Comparison of ENCODE assay signal across 15 cellular contexts in the genomic region with DNA sequence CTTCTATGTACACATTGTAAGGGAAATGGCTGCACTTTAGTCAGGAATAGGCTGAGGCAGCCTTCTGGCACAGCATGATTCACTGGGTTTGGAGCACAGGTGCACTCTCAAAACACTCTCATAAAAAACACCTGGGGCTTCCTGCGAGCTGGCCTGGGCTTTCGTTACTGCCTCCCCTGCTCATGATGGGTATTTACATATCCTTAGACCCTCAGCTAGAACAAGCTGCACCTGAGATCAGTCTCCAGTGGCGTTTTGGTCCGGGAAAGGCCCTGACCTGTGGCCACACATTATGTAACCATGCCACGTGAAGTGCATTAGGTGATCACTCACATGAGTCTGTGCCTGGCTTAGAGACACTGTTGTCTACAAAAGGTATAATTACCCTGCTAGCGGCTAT.
DNase-seq lines count a peak whose midpoint lies in the region; ATAC-seq, FAIRE-seq and TF ChIP-seq lines count a peak whose summit lies in the region.
"Had no signal": no experiment of that assay in that cellular context is flagged by ENCODE, and none has a peak within 500 bp of the region (broad histone marks: within the 10 kb centered on the region; RNA-seq: fewer than 3 reads in every experiment).

No MANE protein-coding gene starts in this region.

- ATAC-seq in GM18867 (IDR thresholded peaks at IDR 0.05; ENCODE audit: unreplicated experiment), result no peak
- no peak for ATAC-seq in GM21360 (IDR thresholded peaks at IDR 0.05; ENCODE audit: unreplicated experiment)
- no peak for ATAC-seq in GM18505 (IDR thresholded peaks at IDR 0.05; ENCODE audit: unreplicated experiment)

- no peak for TF ChIP-seq RAD21 in H1 (IDR thresholded peaks at IDR 0.05 in 1 of 2, conservative IDR thresholded peaks at IDR 0.05 in 1 of 2; ENCODE audit: low read depth in 2 of 2, low read length in 2 of 2)

- no peak overlapping the region for H2BK12ac ChIP-seq in H1 (ENCODE audit: low read depth, low read length)

- H3K4me1 ChIP-seq in MM.1S (ENCODE audit: low read length), result peaks cover 55% of the 10 kb centered on the region
- no peaks in the 10 kb centered on the region for H3K4me1 ChIP-seq in H1 (replicated peaks in 1 of 4; ENCODE audit: control insufficient read depth in 3 of 4, insufficient read depth in 4 of 4, low read length in 3 of 4)

- H3K23me2 ChIP-seq in H1 (ENCODE audit: low read depth, low read length), result no peaks in the 10 kb centered on the region

- H2AFZ ChIP-seq in MM.1S (ENCODE audit: low read length) (peak overlapping the region; percentile 47), H1 (ENCODE audit: low read length) (no peak overlapping the region)

- TF ChIP-seq POLR2A in H1 (IDR thresholded peaks at IDR 0.05; ENCODE audit: control extremely low read depth in 1 of 2, low read depth in 2 of 2, low read length in 2 of 2) (no peak), GM18505 (IDR thresholded peaks at IDR 0.05; ENCODE audit: borderline replicate concordance, extremely low read depth, insufficient read depth, insufficient read length) (no peak)

- H3K4me2 ChIP-seq in MM.1S (ENCODE audit: low read depth, low read length) (peak overlapping the region; percentile 71), H1 (ENCODE audit: insufficient read depth in 1 of 2, low read depth in 2 of 2, low read length in 2 of 2) (no peak overlapping the region)

- no peak overlapping the region for H2BK15ac ChIP-seq in H1 (ENCODE audit: low read length)

- H2AK5ac ChIP-seq in H1 (ENCODE audit: low read depth, low read length), result no peak overlapping the region

- no peaks in the 10 kb centered on the region for H3K9me2 ChIP-seq in MM.1S (replicated peaks; ENCODE audit: insufficient read depth, low read length)

- H3K4me3 ChIP-seq in MM.1S (ENCODE audit: low read length) (peak overlapping the region; percentile 31), H1 (ENCODE audit: extremely low read depth in 1 of 4, insufficient read depth in 2 of 4, low read depth in 3 of 4, low read length in 4 of 4) (no peak overlapping the region)
- H3K4me3 ChIP-seq: ovary, thoracic aorta had no signal

- no peak for TF ChIP-seq EP300 in H1 (IDR thresholded peaks at IDR 0.05; ENCODE audit: borderline replicate concordance in 1 of 2, low read depth in 2 of 2, low read length in 2 of 2)

- POLR2A ChIA-PET in H1 (lab: Charles Lee; ENCODE audit: partially characterized antibody), result no interaction called here

- peaks cover 30% of the 10 kb centered on the region for H3F3A ChIP-seq in MM.1S (ENCODE audit: insufficient read depth, low read length)

- H3K4ac ChIP-seq in H1 (replicated peaks; ENCODE audit: insufficient read length, low read depth, low read length), result no peak overlapping the region

- H2BK5ac ChIP-seq in H1 (ENCODE audit: low read depth, low read length), result no peak overlapping the region

- DNase-seq in DMS79 (lab: John Stamatoyannopoulos, UW) (peak; percentile 28), MM.1S (peak; percentile 92), NCI-H345 (lab: John Stamatoyannopoulos, UW) (peak; percentile 91), H1 (ENCODE audit: low read depth in 1 of 2, low spot score in 2 of 2) (no peak), HUDEP-2 (lab: John Stamatoyannopoulos, UW; ENCODE audit: unreplicated experiment in 76 of 76) (no peak)
- DNase-seq: activated CD8-positive, alpha-beta memory T cell treated with anti-CD3 and anti-CD28 coated beads, Interleukin-2, amount 50 U/mL, for 4 hours; activated gamma-delta T cell treated with Interleukin-2 at 50 U/mL for 16 hours; Calu3; ovary; SIG-M5; stimulated activated CD4-positive, alpha-beta T cell treated with anti-CD3 and anti-CD28 coated beads, Interleukin-4, amount 100 ng/mL, for 4 hours had no signal

- no peaks in the 10 kb centered on the region for H4K20me1 ChIP-seq in MM.1S (ENCODE audit: insufficient read depth, low read length)
- H4K20me1 ChIP-seq in H1 (replicated peaks in 1 of 2; ENCODE audit: control insufficient read depth in 1 of 2, insufficient read depth in 2 of 2, low read length in 2 of 2), result no peaks in the 10 kb centered on the region

- 80% methylated on average over 6 of the region's 6 CpGs; no CpG with 5 or more reads in 1 of the 2 experiments for WGBS in H1 (ENCODE audit: extremely low coverage in 1 of 2, insufficient coverage in 1 of 2, insufficient read length in 1 of 2, insufficient replicate concordance in 2 of 2, low coverage in 1 of 2, low lambda C conversion rate in 2 of 2, missing lambda C conversion rate in 1 of 2), 2 experiments

- no peak overlapping the region for H3K18ac ChIP-seq in H1 (ENCODE audit: extremely low read depth, low read length)

- no peak for FAIRE-seq in H1 (lab: Jason Lieb, UNC)

- H3K23ac ChIP-seq in H1 (ENCODE audit: insufficient read length), result no peak overlapping the region

- H3K27me3 ChIP-seq in MM.1S (replicated peaks; ENCODE audit: insufficient read depth, low read length) (no peaks in the 10 kb centered on the region), H1 (replicated peaks in 1 of 4; ENCODE audit: control insufficient read depth in 3 of 4, extremely low read depth in 1 of 4, insufficient read depth in 3 of 4, low read length in 3 of 4) (no peaks in the 10 kb centered on the region)
- H3K27me3 ChIP-seq: ovary had no signal

- no peak overlapping the region for H4K91ac ChIP-seq in H1 (replicated peaks; ENCODE audit: insufficient read length, low read length)

- H2BK20ac ChIP-seq in H1 (ENCODE audit: low read length), result no peak overlapping the region

- H2BK120ac ChIP-seq in H1 (replicated peaks; ENCODE audit: low read depth, low read length), result no peak overlapping the region

- H3K79me1 ChIP-seq in H1 (ENCODE audit: low read depth, low read length), result no peaks in the 10 kb centered on the region

- H3K36me3 ChIP-seq in MM.1S (replicated peaks; ENCODE audit: insufficient read depth, low read length) (no peaks in the 10 kb centered on the region), H1 (ENCODE audit: control insufficient read depth in 2 of 4, insufficient read depth in 4 of 4, low read length in 3 of 4) (no peaks in the 10 kb centered on the region)
- H3K36me3 ChIP-seq: ovary, thoracic aorta had no signal

- peak overlapping the region; percentile 39; the same call in 1 of the 2 replicates for H4K8ac ChIP-seq in H1 (ENCODE audit: extremely low read depth, insufficient read depth, low read length)

- H3K79me2 ChIP-seq in MM.1S (ENCODE audit: low read length) (no peaks in the 10 kb centered on the region), H1 (ENCODE audit: control insufficient read depth in 1 of 2, insufficient read depth in 2 of 2, low read length in 2 of 2) (no peaks in the 10 kb centered on the region)

- H3K9ac ChIP-seq in MM.1S (ENCODE audit: low read length), result peak overlapping the region; percentile 47; the same call in 1 of the 2 replicates
- no peak overlapping the region for H3K9ac ChIP-seq in H1 (replicated peaks in 1 of 4; ENCODE audit: extremely low read depth in 1 of 4, low read depth in 3 of 4, low read length in 3 of 4)

- H3K14ac ChIP-seq in H1 (ENCODE audit: insufficient read length), result no peak overlapping the region

- CTCF ChIA-PET in H1 (lab: Charles Lee; ENCODE audit: partially characterized antibody), result interaction anchor here (1.0 to 2.7 kb wide), 3 partner anchors 9 to 73 kb away, joined by 3 to 19 read pairs (median 8); no protein-coding TSS in a partner anchor

- no peak overlapping the region for H4K5ac ChIP-seq in H1 (ENCODE audit: insufficient read length, low read depth, low read length)

- H3K9me3 ChIP-seq in MM.1S (replicated peaks; ENCODE audit: insufficient read depth, low read length), result no peaks in the 10 kb centered on the region
- no peaks in the 10 kb centered on the region for H3K9me3 ChIP-seq in H1 (ENCODE audit: insufficient read depth in 2 of 2, low read depth in 1 of 2, low read length in 1 of 2)
- H3K9me3 ChIP-seq: ovary, thoracic aorta had no signal

- H3K27ac ChIP-seq in MM.1S (ENCODE audit: low read length) (peak overlapping the region; percentile 91), H1 (ENCODE audit: low read depth, low read length) (no peak overlapping the region)
- H3K27ac ChIP-seq: ovary, thoracic aorta had no signal

- no peak overlapping the region for H3K56ac ChIP-seq in H1 (replicated peaks; ENCODE audit: insufficient read length, low read depth, low read length)

- no peak; the same call in 1 of the 2 replicates for TF ChIP-seq CTCF in MM.1S (IDR thresholded peaks at IDR 0.05; ENCODE audit: low read length)
- no peak for TF ChIP-seq CTCF in H1 (IDR thresholded peaks at IDR 0.05; ENCODE audit: control extremely low read depth in 1 of 3, insufficient read depth in 1 of 3, low read depth in 1 of 3, low read length in 3 of 3)

TF ChIP-seq in H1, 55 proteins besides CTCF, POLR2A, EP300 and RAD21:
- no peak for TF ChIP-seq JUND (IDR thresholded peaks at IDR 0.05; ENCODE audit: low read length)

Comparison
In these comparisons a context has a peak if more than half of its experiments do, and no peak if none do; other contexts are left out.
1. DNase-seq: peak in DMS79 (single experiment), MM.1S (single experiment) and NCI-H345 (single experiment); none in H1 (0 of 2) and HUDEP-2 (0 of 76).